In the genomic region with DNA sequence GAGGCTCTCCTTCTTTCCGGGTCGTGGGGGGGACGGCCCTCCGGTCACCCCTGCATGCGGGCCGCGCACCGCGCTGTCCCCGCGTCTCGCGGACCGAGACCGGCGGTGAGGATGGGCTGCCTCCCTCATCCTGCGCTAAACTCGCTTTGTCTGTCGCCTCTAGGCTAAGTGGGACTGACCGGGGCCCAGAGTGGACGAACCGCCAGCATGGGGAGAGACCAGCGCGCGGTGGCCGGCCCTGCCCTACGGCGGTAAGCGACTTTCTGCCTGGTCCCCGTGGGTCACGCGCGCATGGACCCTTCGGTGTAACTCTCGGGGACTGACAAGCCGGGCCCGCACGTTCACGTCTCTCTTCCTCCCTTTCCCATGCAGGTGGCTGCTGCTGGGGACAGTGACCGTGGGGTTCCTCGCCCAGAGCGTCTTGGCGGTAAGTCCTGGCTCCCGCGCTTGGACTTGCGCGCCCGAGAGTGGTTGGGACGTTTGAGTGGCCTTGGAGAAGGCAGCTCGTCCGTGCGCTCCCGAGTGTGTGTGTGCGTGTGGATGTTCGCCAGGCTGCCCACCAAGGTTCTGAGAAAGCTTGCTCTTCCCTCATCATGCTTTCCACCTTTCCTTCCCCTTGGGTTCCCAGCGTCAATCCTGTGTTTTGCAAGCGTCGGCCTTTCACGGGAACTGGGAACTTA, we compare ENCODE assay signal across 9 cellular contexts. TPM values are rescaled to one million over a fixed set of nuclear protein-coding genes. Genes with fewer than 3 reads are reported as not detected.
DNase-seq lines count a peak whose midpoint lies in the region; ATAC-seq, FAIRE-seq and TF ChIP-seq lines count a peak whose summit lies in the region.
"Had no signal": no experiment of that assay in that cellular context is flagged by ENCODE, and none has a peak within 500 bp of the region (broad histone marks: within the 10 kb centered on the region; RNA-seq: fewer than 3 reads in every experiment).

No MANE protein-coding gene starts in this region.

- no peak for TF ChIP-seq POLR2A in vagina (IDR thresholded peaks at IDR 0.05)

- ATAC-seq in Right ventricle myocardium inferior (peak; percentile 11), mucosa of descending colon (peak; percentile 23)

- intact Hi-C loops in Right ventricle myocardium inferior (cut with DNase I) = loop anchor here (1.0 to 5.0 kb wide), 3 partner anchors 34 to 104 kb away; no protein-coding TSS in a partner anchor
- intact Hi-C loops in cardiac septum (cut with DNase I) = loop anchor here (5.0 kb wide), 1 partner anchor 76 kb away; no protein-coding TSS in a partner anchor
- intact Hi-C loops in mucosa of descending colon (cut with DNase I, micrococcal nuclease) = no loop called here
- intact Hi-C loops in vagina (cut with DNase I) = loop anchor here (5.0 kb wide), 2 partner anchors 61 to 89 kb away; no protein-coding TSS in a partner anchor

- H3K4me1 ChIP-seq in endodermal cell (ENCODE audit: control insufficient read depth, insufficient read depth, low read length) (peaks cover 36% of the 10 kb centered on the region), mucosa of descending colon (ENCODE audit: low read depth) (peaks cover 10% of the 10 kb centered on the region), vagina (peaks cover 56% of the 10 kb centered on the region)

- no peaks in the 10 kb centered on the region for H3K9me3 Mint-ChIP-seq in endodermal cell
- H3K9me3 Mint-ChIP-seq: naive B cell had no signal

- H3K36me3 Mint-ChIP-seq in endodermal cell (ENCODE audit: low read depth) = peaks cover 50% of the 10 kb centered on the region

- peaks cover 4% of the 10 kb centered on the region for H3K27me3 Mint-ChIP-seq in endodermal cell (ENCODE audit: insufficient read depth)

- H3K9me3 ChIP-seq in endodermal cell (ENCODE audit: control insufficient read depth, low read length) = no peaks in the 10 kb centered on the region
- H3K9me3 ChIP-seq in mucosa of descending colon = no peaks in the 10 kb centered on the region
- H3K9me3 ChIP-seq in vagina = no peaks in the 10 kb centered on the region

- 1% methylated on average over 14 to 59 of the region's 59 CpGs for WGBS in endodermal cell (ENCODE audit: insufficient coverage in 1 of 2, insufficient read length in 1 of 2), 2 experiments

- peak overlapping the region; percentile 93 for H3K4me3 Mint-ChIP-seq in endodermal cell

- peaks cover 59% of the 10 kb centered on the region for H3K4me1 Mint-ChIP-seq in endodermal cell

- TF ChIP-seq CTCF in endodermal cell (conservative IDR thresholded peaks at IDR 0.05) = no peak
- TF ChIP-seq CTCF in mucosa of descending colon (IDR thresholded peaks at IDR 0.05) = no peak
- TF ChIP-seq CTCF in vagina (IDR thresholded peaks at IDR 0.05) = no peak

- H3K27ac Mint-ChIP-seq in endodermal cell = peak overlapping the region; percentile 94

- peaks cover 49% of the 10 kb centered on the region for H3K36me3 ChIP-seq in endodermal cell (ENCODE audit: control insufficient read depth, insufficient read depth, low read length)
- H3K36me3 ChIP-seq in mucosa of descending colon (ENCODE audit: low read depth) = no peaks in the 10 kb centered on the region
- no peaks in the 10 kb centered on the region for H3K36me3 ChIP-seq in vagina

- no peak for DNase-seq in Right ventricle myocardium inferior (ENCODE audit: missing footprints)
- no peak for DNase-seq in cardiac septum (ENCODE audit: low spot score)
- peak; percentile 76 for DNase-seq in endodermal cell
- DNase-seq in mucosa of descending colon = peak in 1 of 3 donors; percentile 44
- peak in 1 of 2 donors; percentile 87 for DNase-seq in vagina (ENCODE audit: extremely low spot score in 2 of 2)
- DNase-seq in HuH-7 (ENCODE audit: low spot score) = no peak
- no peak for DNase-seq in activated CD4-positive, alpha-beta T cell treated with anti-CD3 and anti-CD28 coated beads for 48 hours
- no peak for DNase-seq in frontal cortex (ENCODE audit: low spot score in 2 of 2)
- DNase-seq: naive B cell had no signal

- H3K4me3 ChIP-seq in endodermal cell (ENCODE audit: low read length) = peak overlapping the region; percentile 92
- peak overlapping the region; percentile 30 for H3K4me3 ChIP-seq in mucosa of descending colon
- peak overlapping the region; percentile 66 to 84 for H3K4me3 ChIP-seq in vagina

- no peak overlapping the region for H3K27ac ChIP-seq in endodermal cell (ENCODE audit: low read depth, low read length)
- H3K27ac ChIP-seq in vagina = peak overlapping the region; percentile 95

- FAIRE-seq in frontal cortex (lab: Jason Lieb, UNC) = no peak

- peak overlapping the region; percentile 82 for H3K9ac ChIP-seq in endodermal cell (ENCODE audit: extremely low read depth, low read length, poor library complexity, severe bottlenecking)

- H3K27me3 ChIP-seq in endodermal cell (ENCODE audit: control insufficient read depth, insufficient read depth, low read length, poor library complexity, severe bottlenecking) (no peaks in the 10 kb centered on the region), vagina (no peaks in the 10 kb centered on the region)

RNA-seq across cellular contexts. Expression of a gene that starts 0.8 kb away (rescaled TPM):
- total RNA-seq in Right ventricle myocardium inferior (126 TPM), cardiac septum (165 TPM), endodermal cell (100 to 1,000 TPM; 388 to 398 TPM), mucosa of descending colon (100 to 1,000 TPM in 1 of 3 donors, 10 to 100 TPM in 2; 33.5 to 389 (median 74.2) TPM), vagina (180 TPM), frontal cortex (47.3 TPM)
- polyA plus RNA-seq in endodermal cell (2013, experiment 1 of 2) = 216 TPM
- 219 TPM for polyA plus RNA-seq in endodermal cell (2013, experiment 2 of 2)

RNA-seq across cellular contexts. Expression of a gene that starts 0.9 kb away (rescaled TPM):
- total RNA-seq in Right ventricle myocardium inferior (128 TPM), cardiac septum (196 TPM), endodermal cell (100 to 1,000 TPM; 702 to 764 TPM), mucosa of descending colon (100 to 1,000 TPM in 1 of 3 donors, 10 to 100 TPM in 2; 19.0 to 308 (median 61.9) TPM), vagina (178 TPM), frontal cortex (65.2 TPM)
- polyA plus RNA-seq in endodermal cell (2013, experiment 1 of 2) = 174 TPM
- 194 TPM for polyA plus RNA-seq in endodermal cell (2013, experiment 2 of 2)

Comparison
In these comparisons a context has a peak if more than half of its experiments do, and no peak if none do; other contexts are left out.
1. H3K4me3 ChIP-seq: peak in every context shown above with its lines; median percentile 92 in endodermal cell; 75 in vagina; 30 in mucosa of descending colon.
2. intact Hi-C loops: an anchor here in Right ventricle myocardium inferior (1.0 to 5.0 kb wide), cardiac septum (5.0 kb wide) and vagina (5.0 kb wide); none called in mucosa of descending colon.